Comparison of ENCODE assay signal across 1 cellular context in genomic region chr10:124065382-124066155, GRCh38.
TF ChIP-seq lines count a peak whose summit lies in the region.

No MANE protein-coding gene starts in this region.

TF ChIP-seq in GM23338, 12 proteins besides CTCF, POLR2A, EP300 and RAD21 (continued from another document):
- no peak for TF ChIP-seq ETS1 (IDR thresholded peaks at IDR 0.05)
- TF ChIP-seq, protein P1, sequence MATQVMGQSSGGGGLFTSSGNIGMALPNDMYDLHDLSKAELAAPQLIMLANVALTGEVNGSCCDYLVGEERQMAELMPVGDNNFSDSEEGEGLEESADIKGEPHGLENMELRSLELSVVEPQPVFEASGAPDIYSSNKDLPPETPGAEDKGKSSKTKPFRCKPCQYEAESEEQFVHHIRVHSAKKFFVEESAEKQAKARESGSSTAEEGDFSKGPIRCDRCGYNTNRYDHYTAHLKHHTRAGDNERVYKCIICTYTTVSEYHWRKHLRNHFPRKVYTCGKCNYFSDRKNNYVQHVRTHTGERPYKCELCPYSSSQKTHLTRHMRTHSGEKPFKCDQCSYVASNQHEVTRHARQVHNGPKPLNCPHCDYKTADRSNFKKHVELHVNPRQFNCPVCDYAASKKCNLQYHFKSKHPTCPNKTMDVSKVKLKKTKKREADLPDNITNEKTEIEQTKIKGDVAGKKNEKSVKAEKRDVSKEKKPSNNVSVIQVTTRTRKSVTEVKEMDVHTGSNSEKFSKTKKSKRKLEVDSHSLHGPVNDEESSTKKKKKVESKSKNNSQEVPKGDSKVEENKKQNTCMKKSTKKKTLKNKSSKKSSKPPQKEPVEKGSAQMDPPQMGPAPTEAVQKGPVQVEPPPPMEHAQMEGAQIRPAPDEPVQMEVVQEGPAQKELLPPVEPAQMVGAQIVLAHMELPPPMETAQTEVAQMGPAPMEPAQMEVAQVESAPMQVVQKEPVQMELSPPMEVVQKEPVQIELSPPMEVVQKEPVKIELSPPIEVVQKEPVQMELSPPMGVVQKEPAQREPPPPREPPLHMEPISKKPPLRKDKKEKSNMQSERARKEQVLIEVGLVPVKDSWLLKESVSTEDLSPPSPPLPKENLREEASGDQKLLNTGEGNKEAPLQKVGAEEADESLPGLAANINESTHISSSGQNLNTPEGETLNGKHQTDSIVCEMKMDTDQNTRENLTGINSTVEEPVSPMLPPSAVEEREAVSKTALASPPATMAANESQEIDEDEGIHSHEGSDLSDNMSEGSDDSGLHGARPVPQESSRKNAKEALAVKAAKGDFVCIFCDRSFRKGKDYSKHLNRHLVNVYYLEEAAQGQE (IDR thresholded peaks at IDR 0.05; ENCODE audit: unreplicated experiment): no peak
- TF ChIP-seq ZNF114 (CRISPR knock-in tag; IDR thresholded peaks at IDR 0.05): no peak
- TF ChIP-seq JUNB (IDR thresholded peaks at IDR 0.05; ENCODE audit: unreplicated experiment): no peak
- TF ChIP-seq STAT1 (IDR thresholded peaks at IDR 0.05; ENCODE audit: unreplicated experiment): no peak
- no peak for TF ChIP-seq POLR2AphosphoS5 (IDR thresholded peaks at IDR 0.05; ENCODE audit: low read depth)
- no peak for TF ChIP-seq ZNF331 (CRISPR knock-in tag; IDR thresholded peaks at IDR 0.05; ENCODE audit: low read depth)
- TF ChIP-seq CREB1 (CRISPR knock-in tag; IDR thresholded peaks at IDR 0.05; ENCODE audit: low read depth): no peak
- TF ChIP-seq EZH2phosphoT487 (IDR thresholded peaks at IDR 0.05; ENCODE audit: unreplicated experiment): no peak
- no peak for TF ChIP-seq EZH2 (IDR thresholded peaks at IDR 0.05; ENCODE audit: low read depth, unreplicated experiment)
